ENCODE assay signal across 16 cellular contexts in genomic region chr15:59701880-59702279, GRCh38. TPM values are rescaled to one million over a fixed set of nuclear protein-coding genes. Genes with fewer than 3 reads are reported as not detected.
DNase-seq lines count a peak whose midpoint lies in the region; ATAC-seq, FAIRE-seq and TF ChIP-seq lines count a peak whose summit lies in the region.
"Had no signal": no experiment of that assay in that cellular context is flagged by ENCODE, and none has a peak within 500 bp of the region (broad histone marks: within the 10 kb centered on the region; RNA-seq: fewer than 3 reads in every experiment).

No MANE protein-coding gene starts in this region.

- no peaks in the 10 kb centered on the region for H3K27me3 ChIP-seq in HCT116 (ENCODE audit: insufficient read depth, low read length)
- peaks cover 0 to 29% (median 2%) of the 10 kb centered on the region in 9 donors for H3K27me3 ChIP-seq in heart left ventricle
- H3K27me3 ChIP-seq: SJCRH30 had no signal

- H3K9ac ChIP-seq in HCT116 (ENCODE audit: low read length), result no peak overlapping the region

- RAD21 ChIA-PET in HCT116 (lab: Charles Lee; ENCODE audit: low non-redundant PET in 1 of 2, low total read pairs in 2 of 2, uncharacterized antibody in 2 of 2, unreplicated experiment in 2 of 2), result no interaction called here

- TF ChIP-seq CTCF in A549 (IDR thresholded peaks at IDR 0.05) (no peak), HCT116 (IDR thresholded peaks at IDR 0.05 in 2 of 3, conservative IDR thresholded peaks at IDR 0.05 in 1 of 3; ENCODE audit: borderline replicate concordance in 1 of 3, insufficient read depth in 1 of 3, low read depth in 2 of 3, low read length in 2 of 3) (no peak), heart left ventricle (IDR thresholded peaks at IDR 0.05) (no peak)

- no peaks in the 10 kb centered on the region for H4K20me1 ChIP-seq in HCT116 (ENCODE audit: insufficient read depth)

- FAIRE-seq in A549 (lab: Jason Lieb, UNC), result peak; percentile 46
- FAIRE-seq: GM19239 had no signal

- no peak for TF ChIP-seq EP300 in A549 (IDR thresholded peaks at IDR 0.05)

- H3K36me3 ChIP-seq in HCT116 (ENCODE audit: control insufficient read depth in 1 of 2, insufficient read depth in 2 of 2, low read length in 2 of 2) (no peaks in the 10 kb centered on the region), heart left ventricle (no peaks in the 10 kb centered on the region)
- H3K36me3 ChIP-seq: SJCRH30 had no signal

- TF ChIP-seq POLR2A in A549 (IDR thresholded peaks at IDR 0.05; ENCODE audit: low read length), result no peak
- no peak for TF ChIP-seq POLR2A in HCT116 (IDR thresholded peaks at IDR 0.05; ENCODE audit: borderline replicate concordance, extremely low read depth, insufficient read depth, insufficient read length)
- TF ChIP-seq POLR2A in heart left ventricle (IDR thresholded peaks at IDR 0.05), result no peak

- ATAC-seq in A549 (peak in 1 of 2 experiments; percentile 48; a peak in 2 of 6 replicates), HCT116 (no peak), esophagus mucosa (peak; percentile 46), heart left ventricle (no peak)

- H3K4me2 ChIP-seq in A549, result peak overlapping the region; percentile 7; the same call in 2 of the 3 replicates
- no peak overlapping the region for H3K4me2 ChIP-seq in HCT116 (ENCODE audit: low read length)

- CTCF ChIA-PET in A549 (lab: Yijun Ruan, JAX) (interaction anchor here (0.6 to 3.4 kb wide), 3 partner anchors 11 to 183 kb away, joined by 3 to 14 read pairs (median 14); no protein-coding TSS in a partner anchor), HCT116 (lab: Charles Lee) (interaction anchor here (1.4 to 1.7 kb wide), 3 partner anchors 11 to 23 kb away, joined by 4 to 6 read pairs (median 5); no protein-coding TSS in a partner anchor)

- intact Hi-C loops in HCT116 (cut with micrococcal nuclease) (no loop called here), heart left ventricle (cut with DNase I) (no loop called here)

- no TSS peak for BruUV-seq in HCT116 (replicated peaks; lab: Mats Ljungman, UMichigan)

- H3K27ac ChIP-seq in A549 (peak overlapping the region; percentile 0 to 47; a peak in 4 of 6 replicates), HCT116 (ENCODE audit: low read depth, low read length) (no peak overlapping the region), heart left ventricle (no peak overlapping the region)
- H3K27ac ChIP-seq: C4-2B, SJCRH30 had no signal

- H2AFZ ChIP-seq in HCT116 (ENCODE audit: low read depth, low read length, poor library complexity, severe bottlenecking), result peak overlapping the region; percentile 71

- no peak for TF ChIP-seq RAD21 in A549 (conservative IDR thresholded peaks at IDR 0.05 in 1 of 2, IDR thresholded peaks at IDR 0.05 in 1 of 2)
- TF ChIP-seq RAD21 in HCT116 (IDR thresholded peaks at IDR 0.05; ENCODE audit: low read depth), result no peak

- H3K4me3 ChIP-seq in A549 (no peak overlapping the region), HCT116 (replicated peaks in 1 of 2; ENCODE audit: low read depth in 1 of 2, low read length in 2 of 2) (no peak overlapping the region), heart left ventricle (no peak overlapping the region)
- H3K4me3 ChIP-seq: SJCRH30 had no signal

- no peaks in the 10 kb centered on the region for H3K79me2 ChIP-seq in HCT116 (ENCODE audit: insufficient read depth, low read length)

- WGBS in A549 (ENCODE audit: missing lambda C conversion rate), result 64% methylated on average over 4 of the region's 4 CpGs
- 67 to 70% (median 68%) methylated on average over 4 of the region's 4 CpGs for WGBS in heart left ventricle, 4 donors

- DNase-seq in A549 (ENCODE audit: low read depth in 1 of 2, low spot score in 1 of 2) (no peak), HCT116 (ENCODE audit: low read depth, low spot score) (no peak), OCI-M1 (lab: John Stamatoyannopoulos, UW) (peak; percentile 9), NOMO-1 (lab: John Stamatoyannopoulos, UW; ENCODE audit: unreplicated experiment in 2 of 2) (no peak), heart left ventricle (no peak), GDM1 (lab: John Stamatoyannopoulos, UW) (no peak), NCI-H187 treated with DMSO at 0.1 percent for 48 hours (lab: John Stamatoyannopoulos, UW) (no peak)
- DNase-seq: H7, NCI-H1417 treated with DMSO at 0.1 percent for 48 hours, NCI-H2029 treated with DMSO at 0.1 percent for 48 hours, NCI-H510A treated with DMSO at 0.1 percent for 48 hours, RPMI8226, SJCRH30 had no signal

- H3K4me1 ChIP-seq in A549 (peaks cover 69% of the 10 kb centered on the region), HCT116 (ENCODE audit: control insufficient read depth in 1 of 2, insufficient read depth in 2 of 2, low read length in 2 of 2) (peaks cover 0 to 8% of the 10 kb centered on the region in 2 experiments; a peak in 2 of 4 replicates), heart left ventricle (no peaks in the 10 kb centered on the region)
- H3K4me1 ChIP-seq: SJCRH30 had no signal

- no peaks in the 10 kb centered on the region for H3K9me2 ChIP-seq in HCT116 (ENCODE audit: insufficient read depth)

- H3K9me3 ChIP-seq in A549, result no peaks in the 10 kb centered on the region
- no peaks in the 10 kb centered on the region for H3K9me3 ChIP-seq in HCT116 (ENCODE audit: control insufficient read depth in 1 of 2, insufficient read depth in 1 of 2, low read depth in 1 of 2, low read length in 2 of 2)
- H3K9me3 ChIP-seq in heart left ventricle, result no peaks in the 10 kb centered on the region
- H3K9me3 ChIP-seq: SJCRH30 had no signal

- POLR2A ChIA-PET in A549 (lab: Yijun Ruan, JAX) (no interaction called here), HCT116 (lab: Charles Lee) (no interaction called here)

TF ChIP-seq in A549, 52 proteins besides CTCF, POLR2A, EP300 and RAD21 (continues in another document):
- TF ChIP-seq KDM5A (IDR thresholded peaks at IDR 0.05), result no peak
- no peak for TF ChIP-seq ESRRA (IDR thresholded peaks at IDR 0.05; ENCODE audit: borderline replicate concordance, low read length)
- no peak for TF ChIP-seq TFCP2L1 (CRISPR knock-in tag; IDR thresholded peaks at IDR 0.05)
- no peak for TF ChIP-seq JUN (IDR thresholded peaks at IDR 0.05)
- TF ChIP-seq, protein P1, sequence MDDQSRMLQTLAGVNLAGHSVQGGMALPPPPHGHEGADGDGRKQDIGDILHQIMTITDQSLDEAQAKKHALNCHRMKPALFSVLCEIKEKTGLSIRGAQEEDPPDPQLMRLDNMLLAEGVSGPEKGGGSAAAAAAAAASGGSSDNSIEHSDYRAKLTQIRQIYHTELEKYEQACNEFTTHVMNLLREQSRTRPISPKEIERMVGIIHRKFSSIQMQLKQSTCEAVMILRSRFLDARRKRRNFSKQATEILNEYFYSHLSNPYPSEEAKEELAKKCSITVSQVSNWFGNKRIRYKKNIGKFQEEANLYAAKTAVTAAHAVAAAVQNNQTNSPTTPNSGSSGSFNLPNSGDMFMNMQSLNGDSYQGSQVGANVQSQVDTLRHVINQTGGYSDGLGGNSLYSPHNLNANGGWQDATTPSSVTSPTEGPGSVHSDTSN (IDR thresholded peaks at IDR 0.05), result no peak
- no peak for TF ChIP-seq MAZ (IDR thresholded peaks at IDR 0.05; ENCODE audit: borderline replicate concordance, low read depth, low read length)

TF ChIP-seq in HCT116, 20 proteins besides CTCF, POLR2A, EP300 and RAD21:
- TF ChIP-seq ZFX (IDR thresholded peaks at IDR 0.05) (no peak), MAX (IDR thresholded peaks at IDR 0.05) (no peak)
- TF ChIP-seq, protein P2, sequence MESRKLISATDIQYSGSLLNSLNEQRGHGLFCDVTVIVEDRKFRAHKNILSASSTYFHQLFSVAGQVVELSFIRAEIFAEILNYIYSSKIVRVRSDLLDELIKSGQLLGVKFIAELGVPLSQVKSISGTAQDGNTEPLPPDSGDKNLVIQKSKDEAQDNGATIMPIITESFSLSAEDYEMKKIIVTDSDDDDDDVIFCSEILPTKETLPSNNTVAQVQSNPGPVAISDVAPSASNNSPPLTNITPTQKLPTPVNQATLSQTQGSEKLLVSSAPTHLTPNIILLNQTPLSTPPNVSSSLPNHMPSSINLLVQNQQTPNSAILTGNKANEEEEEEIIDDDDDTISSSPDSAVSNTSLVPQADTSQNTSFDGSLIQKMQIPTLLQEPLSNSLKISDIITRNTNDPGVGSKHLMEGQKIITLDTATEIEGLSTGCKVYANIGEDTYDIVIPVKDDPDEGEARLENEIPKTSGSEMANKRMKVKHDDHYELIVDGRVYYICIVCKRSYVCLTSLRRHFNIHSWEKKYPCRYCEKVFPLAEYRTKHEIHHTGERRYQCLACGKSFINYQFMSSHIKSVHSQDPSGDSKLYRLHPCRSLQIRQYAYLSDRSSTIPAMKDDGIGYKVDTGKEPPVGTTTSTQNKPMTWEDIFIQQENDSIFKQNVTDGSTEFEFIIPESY (IDR thresholded peaks at IDR 0.05; ENCODE audit: extremely low read depth, insufficient replicate concordance, low read length), result no peak

RNA-seq across cellular contexts. Expression of gene BNIP2, which starts 12.8 kb away (rescaled TPM):
- polyA plus RNA-seq in A549 (2011; rRNA removed), result 93.6 and 146 TPM in 2 replicates
- 70.7 and 79.3 TPM in 2 replicates for polyA plus RNA-seq in A549 (2012; cell fraction: cytosol; rRNA removed)
- 35.6 and 40.7 TPM in 2 replicates for polyA plus RNA-seq in A549 (2012; cell fraction: nucleus; rRNA removed)
- polyA plus RNA-seq in A549 (2017; fragmentation: RNase III; extraction: RNeasy Plus Mini Kit Qiagen cat#74134 plus additional on column Dnase treatment), result 90.8 to 107 TPM (median 101 TPM) in 3 replicates
- polyA minus RNA-seq in A549 (2011; rRNA and poly(A)+ RNA removed), result 23.4 and 24.4 TPM in 2 replicates
- 53.1 TPM for total RNA-seq in HCT116 (2021; ENCODE audit: unreplicated experiment)
- 21.8 and 25.9 TPM in 2 replicates for polyA plus RNA-seq in HCT116 (2012)
- 39.9 TPM for total RNA-seq in esophagus mucosa
- total RNA-seq in heart left ventricle, result 100 to 1,000 TPM in 2 of 9 donors, 10 to 100 TPM in 7; 70.5 to 103 (median 87.1) TPM
- 10 to 100 TPM; 36.8 to 61.6 TPM for polyA plus RNA-seq in heart left ventricle

RNA-seq across cellular contexts. Expression of gene GTF2A2, which starts 44.6 kb away (rescaled TPM):
- 137 and 220 TPM in 2 replicates for polyA plus RNA-seq in A549 (2011; rRNA removed)
- polyA plus RNA-seq in A549 (2012; cell fraction: cytosol; rRNA removed), result 74.0 and 85.5 TPM in 2 replicates
- 44.3 and 45.3 TPM in 2 replicates for polyA plus RNA-seq in A549 (2012; cell fraction: nucleus; rRNA removed)
- polyA plus RNA-seq in A549 (2017; fragmentation: RNase III; extraction: RNeasy Plus Mini Kit Qiagen cat#74134 plus additional on column Dnase treatment), result 259 to 282 TPM (median 267 TPM) in 3 replicates
- 18.5 and 19.0 TPM in 2 replicates for polyA minus RNA-seq in A549 (2011; rRNA and poly(A)+ RNA removed)
- 175 TPM for total RNA-seq in HCT116 (2021; ENCODE audit: unreplicated experiment)
- polyA plus RNA-seq in HCT116 (2012), result 35.1 and 55.4 TPM in 2 replicates
- 61.5 TPM for total RNA-seq in esophagus mucosa
- total RNA-seq in heart left ventricle, result 100 to 1,000 TPM in 7 of 9 donors, 10 to 100 TPM in 2; 23.8 to 156 (median 115) TPM
- polyA plus RNA-seq in heart left ventricle, result 100 to 1,000 TPM in 1 of 2 donors, 10 to 100 TPM in 1; 88.4 to 110 TPM

Comparison
In these comparisons a context has a peak if more than half of its experiments do, and no peak if none do; other contexts are left out.
1. H3K27ac ChIP-seq: peak in A549 (2 of 2); none in HCT116 (single experiment) and heart left ventricle (0 of 12).